Comparison of ENCODE assay signal across 30 cellular contexts in genomic region chr2:217069263-217070042, GRCh38.
DNase-seq lines count a peak whose midpoint lies in the region; ATAC-seq, FAIRE-seq and TF ChIP-seq lines count a peak whose summit lies in the region.
"Had no signal": no experiment of that assay in that cellular context is flagged by ENCODE, and none has a peak within 500 bp of the region (broad histone marks: within the 10 kb centered on the region; RNA-seq: fewer than 3 reads in every experiment).

No MANE protein-coding gene starts in this region.

- FAIRE-seq in keratinocyte (lab: Jason Lieb, UNC), result peak; percentile 43

- no peak overlapping the region for H3K4me2 ChIP-seq in keratinocyte (ENCODE audit: control insufficient read depth, extremely low read depth, insufficient read depth, low read depth, low read length)
- H3K4me2 ChIP-seq: BLaER1, GM23338 had no signal

- peak; percentile 49 for ATAC-seq in stimulated activated naive CD8-positive, alpha-beta T cell treated with anti-CD3 and anti-CD28 coated beads, Interleukin-15, amount 100 ng/mL, for 72 hours
- ATAC-seq in stimulated activated naive CD8-positive, alpha-beta T cell treated with anti-CD3 and anti-CD28 coated beads, Interleukin-15, Interleukin-2, amounts not matched to agents 100 U/mL and 50 U/mL, for 24 hours, result no peak
- ATAC-seq in GM21717 (IDR thresholded peaks at IDR 0.05; ENCODE audit: unreplicated experiment), result no peak
- ATAC-seq: body of pancreas; GM23338; stimulated activated memory B cell treated with anti-CD40 and anti-IgM and Interleukin-4, amounts not matched to agents 10 μg/mL and 1 μg/mL and 100 μg/mL, for 72 hours had no signal

- peaks cover 7% of the 10 kb centered on the region; the same call in 1 of the 2 replicates for H3K4me1 ChIP-seq in SJCRH30
- no peaks in the 10 kb centered on the region for H3K4me1 ChIP-seq in keratinocyte (ENCODE audit: control insufficient read depth, extremely low read depth, insufficient read depth, low read length)
- H3K4me1 ChIP-seq: BLaER1, body of pancreas, Peyer's patch had no signal

- no peaks in the 10 kb centered on the region for H3K27me3 ChIP-seq in SJCRH30
- no peaks in the 10 kb centered on the region for H3K27me3 ChIP-seq in keratinocyte (ENCODE audit: control insufficient read depth, extremely low read depth, insufficient read depth, low read length)
- H3K27me3 ChIP-seq: BLaER1, body of pancreas, Peyer's patch, SJSA1 had no signal

- no peaks in the 10 kb centered on the region for H3K9me3 Mint-ChIP-seq in stimulated activated naive CD8-positive, alpha-beta T cell treated with anti-CD3 and anti-CD28 coated beads, Interleukin-15, amount 100 ng/mL, for 72 hours
- H3K9me3 Mint-ChIP-seq: stimulated activated memory B cell treated with anti-CD40 and anti-IgM and Interleukin-4, amounts not matched to agents 10 μg/mL and 1 μg/mL and 100 μg/mL, for 72 hours had no signal

- no peaks in the 10 kb centered on the region for H3K79me2 ChIP-seq in keratinocyte (ENCODE audit: control insufficient read depth, insufficient read depth, low read length)

- no peaks in the 10 kb centered on the region for H3K9me3 ChIP-seq in SJCRH30 (replicated peaks)
- H3K9me3 ChIP-seq in keratinocyte (ENCODE audit: control insufficient read depth, low read depth, low read length), result peaks cover 2% of the 10 kb centered on the region
- H3K9me3 ChIP-seq: body of pancreas, SJSA1, thoracic aorta had no signal

- no peak overlapping the region for H3K4me3 ChIP-seq in SJCRH30
- H3K4me3 ChIP-seq in keratinocyte (ENCODE audit: control insufficient read depth in 2 of 3, extremely low read depth in 1 of 3, insufficient read depth in 2 of 3, low read depth in 1 of 3, low read length in 3 of 3), result no peak overlapping the region
- H3K4me3 ChIP-seq: BLaER1, body of pancreas, GM23338, Peyer's patch, SJSA1, skin epidermis, thoracic aorta had no signal

- dilution Hi-C loops in keratinocyte (cut with MboI; ENCODE audit: extremely low pct_ligation_motif_present, low sequenced_read_pairs), result no loop called here

- TF ChIP-seq CTCF in keratinocyte (optimal IDR thresholded peaks at IDR 0.05 in 1 of 3, IDR thresholded peaks at IDR 0.05 in 1 of 3, conservative IDR thresholded peaks at IDR 0.05 in 1 of 3; ENCODE audit: extremely low read depth in 1 of 3, insufficient read depth in 2 of 3, low read length in 3 of 3), result no peak

- H3K36me3 ChIP-seq in SJCRH30 (no peaks in the 10 kb centered on the region), keratinocyte (ENCODE audit: control insufficient read depth in 2 of 2, extremely low read depth in 1 of 2, insufficient read depth in 2 of 2, low read length in 2 of 2) (no peaks in the 10 kb centered on the region)
- H3K36me3 ChIP-seq: BLaER1, Peyer's patch, SJSA1, thoracic aorta had no signal

- H4K20me1 ChIP-seq in keratinocyte (ENCODE audit: control insufficient read depth, extremely low read depth, insufficient read depth, low read length), result no peaks in the 10 kb centered on the region
- H4K20me1 ChIP-seq: BLaER1 had no signal

- no peak overlapping the region for H2AFZ ChIP-seq in keratinocyte (ENCODE audit: control insufficient read depth, low read length)
- H2AFZ ChIP-seq: GM23338 had no signal

- DNase-seq in stimulated activated naive CD8-positive, alpha-beta T cell treated with anti-CD3 and anti-CD28 coated beads, Interleukin-15, amount 100 ng/mL, for 72 hours, result no peak
- DNase-seq in stimulated activated naive CD8-positive, alpha-beta T cell treated with anti-CD3 and anti-CD28 coated beads, Interleukin-15, Interleukin-2, amounts not matched to agents 100 U/mL and 50 U/mL, for 24 hours, result no peak
- DNase-seq in SJCRH30 (peak; percentile 49 to 59), keratinocyte (ENCODE audit: low read depth, low spot score) (no peak), OCI-M2 (lab: John Stamatoyannopoulos, UW; ENCODE audit: unreplicated experiment) (no peak)
- DNase-seq in stimulated activated CD4-positive, alpha-beta T cell treated with anti-CD3 and anti-CD28 coated beads, Interleukin-15, amount 100 ng/mL, for 24 hours, result no peak
- DNase-seq in stimulated activated CD8-positive, alpha-beta memory T cell treated with anti-CD3 and anti-CD28 coated beads, Interleukin-4, amount 100 ng/mL, for 48 hours, result no peak
- DNase-seq: ACHN; activated CD4-positive, alpha-beta T cell treated with anti-CD3 and anti-CD28 coated beads, Interleukin-2, amount 50 U/mL, for 48 hours; activated effector memory CD4-positive, alpha-beta T cell treated with anti-CD3 and anti-CD28 coated beads, Interleukin-2, amount 50 U/mL, for 16 hours; activated T-cell treated with anti-CD3 and anti-CD28 coated beads for 4 hours; body of pancreas; COR-L47; effector CD8-positive, alpha-beta T cell; KG1; kidney glomerular epithelial cell; naive B cell; NCI-H1436; NCI-H2171; NCI-H524; Peyer's patch; stimulated activated CD4-positive, alpha-beta T cell treated with anti-CD3 and anti-CD28 coated beads, Interleukin-1b, Interleukin-23, amount 100 ng/mL, for 48 hours; T-helper 1 cell had no signal

- no peak overlapping the region for H3K27ac Mint-ChIP-seq in stimulated activated naive CD8-positive, alpha-beta T cell treated with anti-CD3 and anti-CD28 coated beads, Interleukin-15, amount 100 ng/mL, for 72 hours
- H3K27ac Mint-ChIP-seq: GM23338; naive B cell; stimulated activated memory B cell treated with anti-CD40 and anti-IgM and Interleukin-4, amounts not matched to agents 10 μg/mL and 1 μg/mL and 100 μg/mL, for 72 hours had no signal

- peaks cover 5% of the 10 kb centered on the region for H3K4me1 Mint-ChIP-seq in stimulated activated naive CD8-positive, alpha-beta T cell treated with anti-CD3 and anti-CD28 coated beads, Interleukin-15, amount 100 ng/mL, for 72 hours
- H3K4me1 Mint-ChIP-seq: naive B cell; stimulated activated memory B cell treated with anti-CD40 and anti-IgM and Interleukin-4, amounts not matched to agents 10 μg/mL and 1 μg/mL and 100 μg/mL, for 72 hours had no signal

- H3K9ac ChIP-seq in keratinocyte (ENCODE audit: control insufficient read depth, extremely low read depth, insufficient read depth, low read length), result no peak overlapping the region
- H3K9ac ChIP-seq: BLaER1 had no signal

- peaks cover 11% of the 10 kb centered on the region for H3K27me3 Mint-ChIP-seq in stimulated activated naive CD8-positive, alpha-beta T cell treated with anti-CD3 and anti-CD28 coated beads, Interleukin-15, amount 100 ng/mL, for 72 hours
- H3K27me3 Mint-ChIP-seq: stimulated activated memory B cell treated with anti-CD40 and anti-IgM and Interleukin-4, amounts not matched to agents 10 μg/mL and 1 μg/mL and 100 μg/mL, for 72 hours had no signal

- H3K27ac ChIP-seq in SJCRH30 (no peak overlapping the region), keratinocyte (ENCODE audit: control insufficient read depth, insufficient read depth, low read length) (no peak overlapping the region)
- H3K27ac ChIP-seq: BLaER1, body of pancreas, Peyer's patch, SJSA1, thoracic aorta had no signal

- no peak overlapping the region for H3K4me3 Mint-ChIP-seq in stimulated activated naive CD8-positive, alpha-beta T cell treated with anti-CD3 and anti-CD28 coated beads, Interleukin-15, amount 100 ng/mL, for 72 hours
- H3K4me3 Mint-ChIP-seq: GM23338; naive B cell; stimulated activated memory B cell treated with anti-CD40 and anti-IgM and Interleukin-4, amounts not matched to agents 10 μg/mL and 1 μg/mL and 100 μg/mL, for 72 hours had no signal

- no peaks in the 10 kb centered on the region for H3K9me1 ChIP-seq in keratinocyte (ENCODE audit: control insufficient read depth, extremely low read depth, insufficient read depth, low read length)

Comparison
In these comparisons a context has a peak if more than half of its experiments do, and no peak if none do; other contexts are left out.
1. DNase-seq: peak in SJCRH30 (2 of 2); none in stimulated activated naive CD8-positive, alpha-beta T cell treated with anti-CD3 and anti-CD28 coated beads, Interleukin-15, amount 100 ng/mL, for 72 hours (0 of 2), stimulated activated naive CD8-positive, alpha-beta T cell treated with anti-CD3 and anti-CD28 coated beads, Interleukin-15, Interleukin-2, amounts not matched to agents 100 U/mL and 50 U/mL, for 24 hours (single experiment), keratinocyte (single experiment), stimulated activated CD4-positive, alpha-beta T cell treated with anti-CD3 and anti-CD28 coated beads, Interleukin-15, amount 100 ng/mL, for 24 hours (single experiment), OCI-M2 (single experiment) and stimulated activated CD8-positive, alpha-beta memory T cell treated with anti-CD3 and anti-CD28 coated beads, Interleukin-4, amount 100 ng/mL, for 48 hours (single experiment).